In genomic region chr17:4297351-4297750, GRCh38 we compare ENCODE assay signal across 22 cellular contexts. TPM values are rescaled to one million over a fixed set of nuclear protein-coding genes. Genes with fewer than 3 reads are reported as not detected.
A peak's percentile ranks its signal among the peaks of the same experiment; 100 is the strongest.
DNase-seq lines count a peak whose midpoint lies in the region; ATAC-seq, FAIRE-seq and TF ChIP-seq lines count a peak whose summit lies in the region.
"Had no signal": no experiment of that assay in that cellular context is flagged by ENCODE, and none has a peak within 500 bp of the region (broad histone marks: within the 10 kb centered on the region; RNA-seq: fewer than 3 reads in every experiment).

No MANE protein-coding gene starts in this region.

- H3K79me2 ChIP-seq in keratinocyte (ENCODE audit: control insufficient read depth, insufficient read depth, low read length): peaks cover 86% of the 10 kb centered on the region

- peak overlapping the region; percentile 29 to 34 for H3K27ac Mint-ChIP-seq in stimulated activated naive CD8-positive, alpha-beta T cell treated with anti-CD3 and anti-CD28 coated beads, Interleukin-15, amount 100 ng/mL, for 72 hours
- no peak overlapping the region for H3K27ac Mint-ChIP-seq in activated CD4-positive, alpha-beta memory T cell treated with anti-CD3 and anti-CD28 coated beads, Interleukin-2, amount 10 ng/mL, durations not matched to agents 7 days and 5 days
- H3K27ac Mint-ChIP-seq: activated naive CD8-positive, alpha-beta T cell treated with anti-CD3 and anti-CD28 coated beads, Interleukin-2, amount 50 U/mL, for 24 hours; CD14-positive monocyte; dendritic cell treated with granulocyte-macrophage colony-stimulating factor and Interleukin-4, amounts not matched to agents 40 ng/mL and 50 ng/mL, for 4 days had no signal

- H4K20me1 ChIP-seq in keratinocyte (ENCODE audit: control insufficient read depth, extremely low read depth, insufficient read depth, low read length): peaks cover 11% of the 10 kb centered on the region

- H3K4me2 ChIP-seq in keratinocyte (ENCODE audit: control insufficient read depth, extremely low read depth, insufficient read depth, low read depth, low read length): no peak overlapping the region

- no peaks in the 10 kb centered on the region for H3K4me1 ChIP-seq in keratinocyte (ENCODE audit: control insufficient read depth, extremely low read depth, insufficient read depth, low read length)

- CTCF ChIA-PET in activated CD4-positive, alpha-beta memory T cell treated with anti-CD3 and anti-CD28 coated beads, Interleukin-2, amount 10 ng/mL, durations not matched to agents 7 days and 5 days (lab: Charles Lee): interaction anchor here (1.2 to 2.0 kb wide), 2 partner anchors 34 to 97 kb away, joined by 4 to 6 read pairs; partner anchors contain the start of gene ANKFY1

- POLR2A ChIA-PET in activated CD4-positive, alpha-beta memory T cell treated with anti-CD3 and anti-CD28 coated beads, Interleukin-2, amount 10 ng/mL, durations not matched to agents 7 days and 5 days (lab: Charles Lee): interaction anchor here (1.2 to 1.3 kb wide), 2 partner anchors 10 to 69 kb away, joined by 3 read pairs; no protein-coding TSS in a partner anchor

- H3K9me1 ChIP-seq in keratinocyte (ENCODE audit: control insufficient read depth, extremely low read depth, insufficient read depth, low read length): no peaks in the 10 kb centered on the region

- peaks cover 6% of the 10 kb centered on the region for H3K4me1 Mint-ChIP-seq in stimulated activated naive CD8-positive, alpha-beta T cell treated with anti-CD3 and anti-CD28 coated beads, Interleukin-15, amount 100 ng/mL, for 72 hours
- H3K4me1 Mint-ChIP-seq in activated CD4-positive, alpha-beta memory T cell treated with anti-CD3 and anti-CD28 coated beads, Interleukin-2, amount 10 ng/mL, durations not matched to agents 7 days and 5 days: no peaks in the 10 kb centered on the region

- ATAC-seq in stimulated activated naive CD8-positive, alpha-beta T cell treated with anti-CD3 and anti-CD28 coated beads, Interleukin-15, amount 100 ng/mL, for 72 hours: no peak
- ATAC-seq in stimulated activated naive CD8-positive, alpha-beta T cell treated with anti-CD3 and anti-CD28 coated beads, Interleukin-15, Interleukin-2, amounts not matched to agents 100 U/mL and 50 U/mL, for 24 hours: no peak
- ATAC-seq: activated naive CD8-positive, alpha-beta T cell treated with anti-CD3 and anti-CD28 coated beads, Interleukin-2, amount 50 U/mL, for 24 hours; SK-N-SH treated with all-trans-retinoic acid at 6 μM for 48 hours had no signal

- no peaks in the 10 kb centered on the region for H3K9me3 ChIP-seq in SK-N-MC (ENCODE audit: low read depth, low read length)
- H3K9me3 ChIP-seq in keratinocyte (ENCODE audit: control insufficient read depth, low read depth, low read length): no peaks in the 10 kb centered on the region

- dilution Hi-C loops in keratinocyte (cut with MboI; ENCODE audit: extremely low pct_ligation_motif_present, low sequenced_read_pairs): no loop called here

- H3K4me3 ChIP-seq in SK-N-MC (no peak overlapping the region), keratinocyte (ENCODE audit: control insufficient read depth in 2 of 3, extremely low read depth in 1 of 3, insufficient read depth in 2 of 3, low read depth in 1 of 3, low read length in 3 of 3) (no peak overlapping the region)

- no peak for DNase-seq in stimulated activated naive CD8-positive, alpha-beta T cell treated with anti-CD3 and anti-CD28 coated beads, Interleukin-15, amount 100 ng/mL, for 72 hours
- DNase-seq in stimulated activated naive CD8-positive, alpha-beta T cell treated with anti-CD3 and anti-CD28 coated beads, Interleukin-15, Interleukin-2, amounts not matched to agents 100 U/mL and 50 U/mL, for 24 hours: no peak
- DNase-seq in SK-N-MC (ENCODE audit: low read depth, low spot score) (no peak), keratinocyte (ENCODE audit: low read depth, low spot score) (no peak), hepatic stellate cell (ENCODE audit: low spot score) (no peak), NCI-H748 treated with DMSO at 0.1 percent for 48 hours (lab: John Stamatoyannopoulos, UW) (no peak)
- DNase-seq in activated CD4-positive, alpha-beta memory T cell treated with anti-CD3 and anti-CD28 coated beads, Interleukin-2, amount 10 ng/mL, durations not matched to agents 7 days and 5 days: no peak
- DNase-seq: activated naive CD8-positive, alpha-beta T cell treated with anti-CD3 and anti-CD28 coated beads, Interleukin-2, amount 50 U/mL, for 24 hours; GDM1; hippocampal formation; KG1; NCI-H1694; NK-92 treated with Interleukin-12 subunit alpha and Interleukin-12 subunit beta, amount 100 ng/mL, for 24 hours; occipital lobe; RPMI8226; stimulated activated CD8-positive, alpha-beta memory T cell treated with anti-CD3 and anti-CD28 coated beads, Interleukin-4, amount 100 ng/mL, for 48 hours; T-helper 9 cell had no signal

- H3K27ac ChIP-seq in SK-N-MC (peak overlapping the region; percentile 62; the same call in 1 of the 2 replicates), keratinocyte (ENCODE audit: control insufficient read depth, insufficient read depth, low read length) (no peak overlapping the region)

- H2AFZ ChIP-seq in keratinocyte (ENCODE audit: control insufficient read depth, low read length): no peak overlapping the region

- H3K9me3 Mint-ChIP-seq in stimulated activated naive CD8-positive, alpha-beta T cell treated with anti-CD3 and anti-CD28 coated beads, Interleukin-15, amount 100 ng/mL, for 72 hours: no peaks in the 10 kb centered on the region
- no peaks in the 10 kb centered on the region for H3K9me3 Mint-ChIP-seq in activated CD4-positive, alpha-beta memory T cell treated with anti-CD3 and anti-CD28 coated beads, Interleukin-2, amount 10 ng/mL, durations not matched to agents 7 days and 5 days
- H3K9me3 Mint-ChIP-seq: activated naive CD8-positive, alpha-beta T cell treated with anti-CD3 and anti-CD28 coated beads, Interleukin-2, amount 50 U/mL, for 24 hours; brain; CD14-positive monocyte; dendritic cell treated with granulocyte-macrophage colony-stimulating factor and Interleukin-4, amounts not matched to agents 40 ng/mL and 50 ng/mL, for 4 days had no signal

- H3K27me3 ChIP-seq in keratinocyte (ENCODE audit: control insufficient read depth, extremely low read depth, insufficient read depth, low read length): no peaks in the 10 kb centered on the region

- H3K36me3 Mint-ChIP-seq in activated CD4-positive, alpha-beta memory T cell treated with anti-CD3 and anti-CD28 coated beads, Interleukin-2, amount 10 ng/mL, durations not matched to agents 7 days and 5 days (ENCODE audit: low read depth): peaks cover 19% of the 10 kb centered on the region

- H3K27me3 Mint-ChIP-seq in stimulated activated naive CD8-positive, alpha-beta T cell treated with anti-CD3 and anti-CD28 coated beads, Interleukin-15, amount 100 ng/mL, for 72 hours: no peaks in the 10 kb centered on the region
- no peaks in the 10 kb centered on the region for H3K27me3 Mint-ChIP-seq in activated CD4-positive, alpha-beta memory T cell treated with anti-CD3 and anti-CD28 coated beads, Interleukin-2, amount 10 ng/mL, durations not matched to agents 7 days and 5 days
- H3K27me3 Mint-ChIP-seq: activated naive CD8-positive, alpha-beta T cell treated with anti-CD3 and anti-CD28 coated beads, Interleukin-2, amount 50 U/mL, for 24 hours; brain; dendritic cell treated with granulocyte-macrophage colony-stimulating factor and Interleukin-4, amounts not matched to agents 40 ng/mL and 50 ng/mL, for 4 days had no signal

- FAIRE-seq in keratinocyte (lab: Jason Lieb, UNC): peak; percentile 57
- FAIRE-seq: islet of Langerhans had no signal

- no peak overlapping the region for H3K9ac ChIP-seq in SK-N-MC (ENCODE audit: insufficient read length)
- H3K9ac ChIP-seq in keratinocyte (ENCODE audit: control insufficient read depth, extremely low read depth, insufficient read depth, low read length): no peak overlapping the region

- TF ChIP-seq CTCF in keratinocyte (optimal IDR thresholded peaks at IDR 0.05 in 1 of 3, IDR thresholded peaks at IDR 0.05 in 1 of 3, conservative IDR thresholded peaks at IDR 0.05 in 1 of 3; ENCODE audit: extremely low read depth in 1 of 3, insufficient read depth in 2 of 3, low read length in 3 of 3): no peak

- no peak overlapping the region for H3K4me3 Mint-ChIP-seq in stimulated activated naive CD8-positive, alpha-beta T cell treated with anti-CD3 and anti-CD28 coated beads, Interleukin-15, amount 100 ng/mL, for 72 hours
- no peak overlapping the region for H3K4me3 Mint-ChIP-seq in activated CD4-positive, alpha-beta memory T cell treated with anti-CD3 and anti-CD28 coated beads, Interleukin-2, amount 10 ng/mL, durations not matched to agents 7 days and 5 days
- H3K4me3 Mint-ChIP-seq: activated naive CD8-positive, alpha-beta T cell treated with anti-CD3 and anti-CD28 coated beads, Interleukin-2, amount 50 U/mL, for 24 hours; brain; CD14-positive monocyte; dendritic cell treated with granulocyte-macrophage colony-stimulating factor and Interleukin-4, amounts not matched to agents 40 ng/mL and 50 ng/mL, for 4 days had no signal

- H3K36me3 ChIP-seq in SK-N-MC (ENCODE audit: insufficient read depth, low read length) (peaks cover 63% of the 10 kb centered on the region), keratinocyte (ENCODE audit: control insufficient read depth in 2 of 2, extremely low read depth in 1 of 2, insufficient read depth in 2 of 2, low read length in 2 of 2) (peaks cover 16 to 22% of the 10 kb centered on the region in 2 experiments)

RNA-seq across cellular contexts. Expression of gene ANKFY1, which starts 33.6 kb away (rescaled TPM):
- 17.4 to 34.6 TPM (median 27.0 TPM) in 3 replicates for polyA plus RNA-seq in keratinocyte
- 8.9 TPM for polyA plus RNA-seq in keratinocyte (2011; ENCODE audit: low read depth)
- polyA plus RNA-seq in keratinocyte (2011; cell fraction: cytosol; rRNA removed): 20.6 and 23.3 TPM in 2 replicates
- 74.6 and 76.5 TPM in 2 replicates for polyA plus RNA-seq in keratinocyte (2011; cell fraction: nucleus; rRNA removed)
- polyA plus RNA-seq in keratinocyte (2012; ENCODE audit: low replicate concordance): 13.9 and 25.2 TPM in 2 replicates
- 56.7 to 130 TPM (median 69.2 TPM) in 3 replicates for polyA minus RNA-seq in keratinocyte
- polyA minus RNA-seq in keratinocyte (2011; cell fraction: cytosol; rRNA and poly(A)+ RNA removed): 29.9 TPM
- polyA minus RNA-seq in keratinocyte (2011; cell fraction: nucleus; rRNA and poly(A)+ RNA removed): 54.7 and 97.6 TPM in 2 replicates
- 10 to 100 TPM; 70.7 to 71.6 TPM for total RNA-seq in activated CD4-positive, alpha-beta memory T cell treated with anti-CD3 and anti-CD28 coated beads, Interleukin-2, amount 10 ng/mL, durations not matched to agents 7 days and 5 days
